In genomic region chrX:31266172-31267076, GRCh38 we compare ENCODE assay signal across 8 cellular contexts.
A peak's percentile ranks its signal among the peaks of the same experiment; 100 is the strongest.
DNase-seq lines count a peak whose midpoint lies in the region; ATAC-seq and TF ChIP-seq lines count a peak whose summit lies in the region.

No MANE protein-coding gene starts in this region.

- no peak for TF ChIP-seq CTCF in BJ (IDR thresholded peaks at IDR 0.05; ENCODE audit: insufficient read depth, low read depth, low read length)

- DNase-seq in BJ (ENCODE audit: low read depth) (no peak), SJSA1 (ENCODE audit: low read depth in 1 of 2, low spot score in 2 of 2) (peak; percentile 41 to 44), ureter (ENCODE audit: low spot score) (peak; percentile 43), LoVo (ENCODE audit: low spot score) (no peak)
- DNase-seq in effector memory CD4-positive, alpha-beta T cell: no peak

- H3K4me3 ChIP-seq in BJ (ENCODE audit: low read depth, low read length) (peak overlapping the region; percentile 62), SJSA1 (peak overlapping the region; percentile 63), mesodermal cell (ENCODE audit: extremely low read depth, insufficient read depth, low read length, poor library complexity, severe bottlenecking) (peak overlapping the region; percentile 52)
- H3K4me3 ChIP-seq in effector memory CD4-positive, alpha-beta T cell (ENCODE audit: insufficient read depth, low read depth, low read length, poor library complexity, severe bottlenecking): peak overlapping the region; percentile 29

- WGBS in mesodermal cell (ENCODE audit: insufficient coverage in 2 of 2), 2 experiments: 0% methylated on average over 19 of the region's 74 CpGs; no CpG with 5 or more reads in 1 of the 2 experiments

- H3K27me3 ChIP-seq in BJ (ENCODE audit: control insufficient read depth, insufficient read depth, low read length): no peaks in the 10 kb centered on the region
- H3K27me3 ChIP-seq in SJSA1 (replicated peaks): no peaks in the 10 kb centered on the region
- no peaks in the 10 kb centered on the region for H3K27me3 ChIP-seq in effector memory CD4-positive, alpha-beta T cell (replicated peaks; ENCODE audit: control insufficient read depth, insufficient read depth, low read length, poor library complexity, severe bottlenecking)

- no peaks in the 10 kb centered on the region for H3K4me1 ChIP-seq in SJSA1 (replicated peaks)
- no peaks in the 10 kb centered on the region for H3K4me1 ChIP-seq in effector memory CD4-positive, alpha-beta T cell (ENCODE audit: control insufficient read depth, insufficient read depth, low read length, poor library complexity, severe bottlenecking)
- H3K4me1 ChIP-seq in mesodermal cell (ENCODE audit: control insufficient read depth, insufficient read depth, low read length, poor library complexity, severe bottlenecking): no peaks in the 10 kb centered on the region

- ATAC-seq in GM18870 (IDR thresholded peaks at IDR 0.05; ENCODE audit: unreplicated experiment) (peak; percentile 61), HG03045 (IDR thresholded peaks at IDR 0.05; ENCODE audit: unreplicated experiment) (peak; percentile 94)

- H3K9me3 ChIP-seq in SJSA1 (replicated peaks): no peaks in the 10 kb centered on the region
- H3K9me3 ChIP-seq in effector memory CD4-positive, alpha-beta T cell (ENCODE audit: control insufficient read depth, low read length): no peaks in the 10 kb centered on the region
- H3K9me3 ChIP-seq in mesodermal cell (ENCODE audit: control insufficient read depth, low read length): no peaks in the 10 kb centered on the region

- CTCF ChIA-PET in BJ (lab: Yijun Ruan, JAX): interaction anchor here (0.8 to 0.9 kb wide), 2 partner anchors 9 to 52 kb away, joined by 3 to 4 read pairs; no protein-coding TSS in a partner anchor

- H3K36me3 ChIP-seq in BJ (ENCODE audit: control insufficient read depth, insufficient read depth, low read length) (no peaks in the 10 kb centered on the region), SJSA1 (no peaks in the 10 kb centered on the region), mesodermal cell (ENCODE audit: control insufficient read depth, insufficient read depth, low read length) (no peaks in the 10 kb centered on the region)
- no peaks in the 10 kb centered on the region for H3K36me3 ChIP-seq in effector memory CD4-positive, alpha-beta T cell (ENCODE audit: control insufficient read depth, insufficient read depth, low read length)

- no peak overlapping the region for H3K27ac ChIP-seq in SJSA1
- H3K27ac ChIP-seq in effector memory CD4-positive, alpha-beta T cell (ENCODE audit: insufficient read depth, low read length, poor library complexity, severe bottlenecking): no peak overlapping the region
- H3K27ac ChIP-seq in mesodermal cell (ENCODE audit: low read depth, low read length, severe bottlenecking): no peak overlapping the region

- POLR2A ChIA-PET in BJ (lab: Charles Lee): interaction anchor here (0.6 kb wide), 1 partner anchor 126 kb away, joined by 10 read pairs; no protein-coding TSS in a partner anchor

Comparison
In these comparisons a context has a peak if more than half of its experiments do, and no peak if none do; other contexts are left out.
1. DNase-seq: peak in SJSA1 (2 of 2) and ureter (single experiment); none in BJ (single experiment), effector memory CD4-positive, alpha-beta T cell (0 of 3) and LoVo (single experiment).
2. Peak in every context shown above with its lines, with median percentiles within 50 percentile points of each other: H3K4me3 ChIP-seq.